27 cellular contexts compared by ENCODE assay signal in genomic region chr16:1506494-1507213, GRCh38. TPM values are rescaled to one million over a fixed set of nuclear protein-coding genes. Genes with fewer than 3 reads are reported as not detected.
"Had no signal": no experiment of that assay in that cellular context is flagged by ENCODE, and none has a peak within 500 bp of the region (broad histone marks: within the 10 kb centered on the region; RNA-seq: fewer than 3 reads in every experiment).

No MANE protein-coding gene starts in this region.

- ATAC-seq: activated naive CD4-positive, alpha-beta T cell treated with anti-CD3 and anti-CD28 coated beads, Interleukin-2, amount 50 U/mL, for 72 hours; effector memory CD8-positive, alpha-beta T cell had no signal

- DNase-seq: activated CD4-positive, alpha-beta memory T cell treated with anti-CD3 and anti-CD28 coated beads, Interleukin-2, amount 10 ng/mL, durations not matched to agents 7 days and 5 days; activated CD4-positive, alpha-beta T cell treated with anti-CD3 and anti-CD28 coated beads for 1 hour; activated CD4-positive, alpha-beta T cell treated with anti-CD3 and anti-CD28 coated beads for 4 hours; activated CD4-positive, alpha-beta T cell treated with anti-CD3 and anti-CD28 coated beads, Interleukin-2, amount 10 ng/mL, durations not matched to agents 7 days and 5 days; activated CD4-positive, alpha-beta T cell treated with anti-CD3 and anti-CD28 coated beads, Interleukin-2, amount 50 U/mL, for 4 hours; activated CD8-positive, alpha-beta memory T cell treated with anti-CD3 and anti-CD28 coated beads, Interleukin-2, amount 50 U/mL, for 48 hours; activated gamma-delta T cell; activated naive CD4-positive, alpha-beta T cell; activated naive CD4-positive, alpha-beta T cell treated with anti-CD3 and anti-CD28 coated beads, Interleukin-2, amount 10 ng/mL, durations not matched to agents 7 days and 5 days; activated naive CD8-positive, alpha-beta T cell treated with anti-CD3 and anti-CD28 coated beads, Interleukin-2, amount 10 ng/mL, durations not matched to agents 7 days and 5 days; activated T-cell treated with anti-CD3 and anti-CD28 coated beads for 4 hours; activated T-cell treated with anti-CD3 and anti-CD28 coated beads, Interleukin-2, amount 50 U/mL, for 24 hours; activated T-cell treated with anti-CD3 and anti-CD28 coated beads, Interleukin-2, amount 50 U/mL, for 72 hours; central memory CD4-positive, alpha-beta T cell; cortex of kidney; dermis blood vessel endothelial cell; effector CD4-positive, alpha-beta T cell; effector memory CD8-positive, alpha-beta T cell; esophagus squamous epithelium; foreskin melanocyte; T-helper 2 cell had no signal

RNA-seq across cellular contexts. Expression of gene PTX4, which starts 17.9 kb away (rescaled TPM):
- total RNA-seq: activated CD4-positive, alpha-beta memory T cell treated with anti-CD3 and anti-CD28 coated beads, Interleukin-2, amount 10 ng/mL, durations not matched to agents 7 days and 5 days; activated CD4-positive, alpha-beta T cell treated with anti-CD3 and anti-CD28 coated beads, Interleukin-2, amount 10 ng/mL, durations not matched to agents 7 days and 5 days; activated naive CD4-positive, alpha-beta T cell treated with anti-CD3 and anti-CD28 coated beads, Interleukin-2, amount 50 U/mL, for 72 hours; activated naive CD8-positive, alpha-beta T cell treated with anti-CD3 and anti-CD28 coated beads, Interleukin-2, amount 10 ng/mL, durations not matched to agents 7 days and 5 days; activated T-cell treated with anti-CD3 and anti-CD28 coated beads, Interleukin-2, amount 50 U/mL, for 72 hours; ascending aorta; breast epithelium; chondrocyte; dermis blood vessel endothelial cell; esophagus squamous epithelium; fibroblast of lung; T-helper 1 cell treated with Interleukin-12 subunit alpha and Interleukin-12 subunit beta and Interleukin-4 antibody, amounts not matched to agents 30 ng/mL and 1 ng/mL, for 36 hours had no signal
